15 cellular contexts compared by ENCODE assay signal in genomic region chr6:6943411-6943810, GRCh38.
DNase-seq lines count a peak whose midpoint lies in the region; ATAC-seq and TF ChIP-seq lines count a peak whose summit lies in the region.
"Had no signal": no experiment of that assay in that cellular context is flagged by ENCODE, and none has a peak within 500 bp of the region (broad histone marks: within the 10 kb centered on the region; RNA-seq: fewer than 3 reads in every experiment).

No MANE protein-coding gene starts in this region.

- no peak overlapping the region for H2BK15ac ChIP-seq in mesenchymal stem cell (ENCODE audit: low read depth, poor library complexity, severe bottlenecking)

- H3K9ac ChIP-seq in BLaER1 (no peak overlapping the region), mesenchymal stem cell (ENCODE audit: low read length) (peak overlapping the region; percentile 33), MM.1S (ENCODE audit: low read length) (no peak overlapping the region)

- no peak overlapping the region for H3K23ac ChIP-seq in mesenchymal stem cell (ENCODE audit: low read length in 2 of 2)

- no peak overlapping the region for H3K14ac ChIP-seq in mesenchymal stem cell (ENCODE audit: low read length in 2 of 2)

- H3K79me2 ChIP-seq in MM.1S (ENCODE audit: low read length): no peaks in the 10 kb centered on the region

- DNase-seq in MV-4-11 (lab: John Stamatoyannopoulos, UW) (peak; percentile 53), mesenchymal stem cell (no peak), MM.1S (no peak)
- DNase-seq: amniotic stem cell, NCI-H446, small intestine, T1000 had no signal

- peak overlapping the region; percentile 50; the same call in 1 of the 2 replicates for H3K27ac ChIP-seq in BLaER1
- H3K27ac ChIP-seq in mesenchymal stem cell (ENCODE audit: low read length, poor library complexity, severe bottlenecking): no peak overlapping the region
- H3K27ac ChIP-seq in MM.1S (ENCODE audit: low read length): no peak overlapping the region
- H3K27ac ChIP-seq: ovary, SJCRH30 had no signal

- H3K9me3 ChIP-seq in BLaER1 (no peaks in the 10 kb centered on the region), mesenchymal stem cell (ENCODE audit: control insufficient read depth, low read length) (no peaks in the 10 kb centered on the region), MM.1S (replicated peaks; ENCODE audit: insufficient read depth, low read length) (no peaks in the 10 kb centered on the region)
- H3K9me3 ChIP-seq: HAP-1, ovary, SJCRH30 had no signal

- H2BK5ac ChIP-seq in mesenchymal stem cell (ENCODE audit: low read depth, low read length, poor library complexity, severe bottlenecking): no peak overlapping the region

- H4K8ac ChIP-seq in mesenchymal stem cell (ENCODE audit: low read length): no peak overlapping the region

- peaks cover 21% of the 10 kb centered on the region for H3K4me1 ChIP-seq in BLaER1
- no peaks in the 10 kb centered on the region for H3K4me1 ChIP-seq in mesenchymal stem cell (ENCODE audit: control insufficient read depth, insufficient read depth, low read depth, low read length)
- no peaks in the 10 kb centered on the region for H3K4me1 ChIP-seq in MM.1S (ENCODE audit: low read length)
- H3K4me1 ChIP-seq: HAP-1 had no signal

- no peak overlapping the region for H2AK5ac ChIP-seq in mesenchymal stem cell (ENCODE audit: low read length, severe bottlenecking)

- no peak overlapping the region for H2BK120ac ChIP-seq in mesenchymal stem cell (ENCODE audit: low read depth, low read length)

- H3K4me3 ChIP-seq in BLaER1: no peak overlapping the region
- H3K4me3 ChIP-seq in mesenchymal stem cell (ENCODE audit: insufficient read depth in 1 of 2, low read depth in 1 of 2, low read length in 2 of 2): no peak overlapping the region
- H3K4me3 ChIP-seq in MM.1S (ENCODE audit: low read length): no peak overlapping the region
- H3K4me3 ChIP-seq: HAP-1, ovary, SJCRH30 had no signal

- H4K20me1 ChIP-seq in BLaER1 (no peaks in the 10 kb centered on the region), MM.1S (ENCODE audit: insufficient read depth, low read length) (no peaks in the 10 kb centered on the region)

- H2AFZ ChIP-seq in mesenchymal stem cell (ENCODE audit: low read depth, low read length): no peak overlapping the region
- H2AFZ ChIP-seq in MM.1S (ENCODE audit: low read length): no peak overlapping the region

- H3K36me3 ChIP-seq in BLaER1: no peaks in the 10 kb centered on the region
- no peaks in the 10 kb centered on the region for H3K36me3 ChIP-seq in mesenchymal stem cell (ENCODE audit: control insufficient read depth in 1 of 2, insufficient read depth in 2 of 2, low read depth in 1 of 2, low read length in 2 of 2)
- H3K36me3 ChIP-seq in MM.1S (replicated peaks; ENCODE audit: insufficient read depth, low read length): no peaks in the 10 kb centered on the region
- H3K36me3 ChIP-seq: HAP-1, ovary, SJCRH30 had no signal

- H3F3A ChIP-seq in MM.1S (ENCODE audit: insufficient read depth, low read length): no peaks in the 10 kb centered on the region

- ATAC-seq in GM18909 (IDR thresholded peaks at IDR 0.05; ENCODE audit: poor library complexity, unreplicated experiment) (peak; percentile 33), GM18861 (IDR thresholded peaks at IDR 0.05; ENCODE audit: unreplicated experiment) (no peak), GM19035 (IDR thresholded peaks at IDR 0.05; ENCODE audit: unreplicated experiment) (no peak), HG03025 (IDR thresholded peaks at IDR 0.05; ENCODE audit: low FRiP score, unreplicated experiment) (no peak)

- H4K91ac ChIP-seq in mesenchymal stem cell (ENCODE audit: low read length): no peak overlapping the region

- no peak for TF ChIP-seq CTCF in MM.1S (IDR thresholded peaks at IDR 0.05; ENCODE audit: low read length)

- H3K27me3 ChIP-seq in BLaER1: no peaks in the 10 kb centered on the region
- H3K27me3 ChIP-seq in mesenchymal stem cell (ENCODE audit: control insufficient read depth in 1 of 2, insufficient read depth in 1 of 2, low read length in 2 of 2): no peaks in the 10 kb centered on the region
- H3K27me3 ChIP-seq in MM.1S (replicated peaks; ENCODE audit: insufficient read depth, low read length): no peaks in the 10 kb centered on the region
- H3K27me3 ChIP-seq: ovary, SJCRH30 had no signal

- H2BK12ac ChIP-seq in mesenchymal stem cell (ENCODE audit: low read length in 2 of 2): no peak overlapping the region

- H3K4ac ChIP-seq in mesenchymal stem cell (ENCODE audit: low read depth in 1 of 2, low read length in 2 of 2): no peak overlapping the region

- 89% methylated on average over 1 of the region's 1 CpG for WGBS in mesenchymal stem cell

- no peaks in the 10 kb centered on the region for H3K9me2 ChIP-seq in MM.1S (replicated peaks; ENCODE audit: insufficient read depth, low read length)

- no peak overlapping the region for H3K18ac ChIP-seq in mesenchymal stem cell (ENCODE audit: low read depth in 1 of 2, low read length in 2 of 2)

- H3K4me2 ChIP-seq in BLaER1 (peak overlapping the region; percentile 73), mesenchymal stem cell (ENCODE audit: low read length, poor library complexity, severe bottlenecking) (no peak overlapping the region), MM.1S (ENCODE audit: low read depth, low read length) (no peak overlapping the region)

- H3K79me1 ChIP-seq in mesenchymal stem cell (replicated peaks; ENCODE audit: low read length, poor library complexity, severe bottlenecking): no peaks in the 10 kb centered on the region
